ENCODE assay signal across 25 cellular contexts in the genomic region with DNA sequence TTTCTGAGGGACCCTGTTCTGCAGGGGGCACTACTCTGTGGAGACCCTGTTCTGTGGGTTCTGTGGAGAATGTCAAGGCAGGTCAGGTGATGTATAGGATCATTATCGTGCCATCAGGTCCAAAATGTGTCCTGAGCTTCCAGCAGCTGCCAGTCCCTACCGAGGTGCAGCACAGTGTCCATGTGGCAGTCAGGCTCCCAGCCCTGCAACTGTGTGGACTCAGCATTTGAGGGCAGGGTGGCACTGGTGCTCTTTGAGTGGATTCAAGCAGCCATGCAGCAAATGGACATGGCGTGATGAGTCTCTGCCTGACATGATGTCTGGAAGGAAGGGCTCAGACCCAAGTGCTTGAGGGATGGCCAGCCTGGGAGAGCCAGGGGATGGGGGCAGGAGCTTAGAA.
"Had no signal": no experiment of that assay in that cellular context is flagged by ENCODE, and none has a peak within 500 bp of the region (broad histone marks: within the 10 kb centered on the region; RNA-seq: fewer than 3 reads in every experiment).

No MANE protein-coding gene starts in this region.

- H3K27ac ChIP-seq: pancreas, psoas muscle, right lobe of liver, sigmoid colon, suprapubic skin, testis, tibial artery, transverse colon, upper lobe of right lung, uterus had no signal

- H3K9me3 ChIP-seq: pancreas, psoas muscle, right lobe of liver, sigmoid colon, suprapubic skin, testis, tibial artery, transverse colon, upper lobe of right lung, uterus had no signal

- FAIRE-seq: pancreas, small intestine had no signal

- H3K4me1 ChIP-seq: pancreas, psoas muscle, right lobe of liver, sigmoid colon, suprapubic skin, testis, tibial artery, transverse colon, upper lobe of right lung, uterus had no signal

- H3K36me3 ChIP-seq: uterus had no signal

- DNase-seq: naive thymus-derived CD4-positive, alpha-beta T cell; natural killer cell; occipital lobe; pancreas; psoas muscle; right cardiac atrium; right lobe of liver; sigmoid colon; small intestine; stimulated activated CD4-positive, alpha-beta T cell treated with anti-CD3 and anti-CD28 coated beads, Interleukin-12 subunit alpha, Interleukin-12 subunit beta, amount 100 ng/mL, for 4 hours; stimulated activated CD4-positive, alpha-beta T cell treated with anti-CD3 and anti-CD28 coated beads, Interleukin-1b, Interleukin-23, amount 100 ng/mL, for 48 hours; stimulated activated CD4-positive, alpha-beta T cell treated with anti-CD3 and anti-CD28 coated beads, Interleukin-4, amount 100 ng/mL, for 1 hour; stimulated activated CD4-positive, alpha-beta T cell treated with anti-CD3 and anti-CD28 coated beads, Interleukin-4, amount 100 ng/mL, for 4 hours; stimulated activated CD8-positive, alpha-beta memory T cell treated with anti-CD3 and anti-CD28 coated beads, Interleukin-4, amount 100 ng/mL, for 48 hours; stimulated activated naive CD4-positive, alpha-beta T cell; stimulated activated naive CD8-positive, alpha-beta T cell treated with anti-CD3 and anti-CD28 coated beads, Interleukin-15, amount 100 ng/mL, for 72 hours; stimulated activated naive CD8-positive, alpha-beta T cell treated with anti-CD3 and anti-CD28 coated beads, Interleukin-15, Interleukin-2, amounts not matched to agents 100 U/mL and 50 U/mL, for 24 hours; substantia nigra; testis; tibial artery; transverse colon; upper lobe of right lung; uterus had no signal

- ATAC-seq: naive thymus-derived CD4-positive, alpha-beta T cell; natural killer cell; pancreas; psoas muscle; right cardiac atrium; right lobe of liver; stimulated activated memory B cell treated with anti-CD40 and anti-IgM and Interleukin-4, amounts not matched to agents 10 μg/mL and 1 μg/mL and 100 μg/mL, for 72 hours; stimulated activated naive CD8-positive, alpha-beta T cell treated with anti-CD3 and anti-CD28 coated beads, Interleukin-15, amount 100 ng/mL, for 72 hours; upper lobe of right lung had no signal

- H3K4me3 ChIP-seq: pancreas, psoas muscle, right lobe of liver, sigmoid colon, suprapubic skin, testis, tibial artery, transverse colon, upper lobe of right lung, uterus had no signal

- H3K27me3 ChIP-seq: pancreas, right lobe of liver, sigmoid colon, suprapubic skin, testis, tibial artery, transverse colon, upper lobe of right lung, uterus had no signal
